Comparison of ENCODE assay signal across 28 cellular contexts in the genomic region with DNA sequence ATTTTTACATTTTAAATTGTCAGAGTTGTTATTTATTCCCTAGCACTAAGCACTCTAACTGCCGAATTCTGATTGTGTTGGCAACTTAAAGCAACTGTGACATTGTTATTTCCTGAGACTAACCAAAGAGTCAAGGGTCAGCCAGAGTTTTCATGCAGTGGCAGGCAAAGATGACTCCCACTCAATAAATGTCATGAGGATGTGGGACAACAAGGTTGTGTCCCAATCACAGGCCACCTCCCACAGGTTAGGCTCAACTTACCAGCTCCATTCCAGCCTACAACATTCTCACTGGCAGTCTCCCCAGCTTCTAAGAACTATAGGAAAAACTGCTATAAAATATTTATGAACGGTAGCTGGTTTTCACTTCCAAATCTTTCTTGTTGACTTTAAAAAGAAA.
"Had no signal": no experiment of that assay in that cellular context is flagged by ENCODE, and none has a peak within 500 bp of the region (broad histone marks: within the 10 kb centered on the region; RNA-seq: fewer than 3 reads in every experiment).

No MANE protein-coding gene starts in this region.

- H3K36me3 Mint-ChIP-seq: activated naive CD8-positive, alpha-beta T cell had no signal

- H3K27ac Mint-ChIP-seq: activated B cell treated with CpG ODN at 0.5 μM for 24 hours; activated CD8-positive, alpha-beta T cell treated with anti-CD3 and anti-CD28 coated beads for 36 hours; activated naive CD8-positive, alpha-beta T cell; activated T-helper 17 cell treated with anti-CD3 and anti-CD28 coated beads, Interleukin-2, amount 50 U/mL, for 72 hours; effector memory CD8-positive, alpha-beta T cell had no signal

- H3K27me3 Mint-ChIP-seq: activated B cell treated with CpG ODN at 0.5 μM for 24 hours; activated CD8-positive, alpha-beta T cell treated with anti-CD3 and anti-CD28 coated beads for 36 hours; activated naive CD8-positive, alpha-beta T cell had no signal

- H3K4me1 ChIP-seq: body of pancreas, esophagus muscularis mucosa, foreskin keratinocyte, gastroesophageal sphincter had no signal

- H3K9me3 Mint-ChIP-seq: activated B cell treated with CpG ODN at 0.5 μM for 24 hours; activated CD8-positive, alpha-beta T cell treated with anti-CD3 and anti-CD28 coated beads for 36 hours; activated T-cell treated with anti-CD3 and anti-CD28 coated beads, Interleukin-2, amount 50 U/mL, for 4 hours; activated T-helper 17 cell treated with anti-CD3 and anti-CD28 coated beads, Interleukin-2, amount 50 U/mL, for 72 hours; effector memory CD8-positive, alpha-beta T cell had no signal

- H3K4me3 Mint-ChIP-seq: activated B cell treated with CpG ODN at 0.5 μM for 24 hours; activated CD8-positive, alpha-beta T cell treated with anti-CD3 and anti-CD28 coated beads for 36 hours; activated naive CD8-positive, alpha-beta T cell; activated T-cell treated with anti-CD3 and anti-CD28 coated beads, Interleukin-2, amount 50 U/mL, for 4 hours; activated T-helper 17 cell treated with anti-CD3 and anti-CD28 coated beads, Interleukin-2, amount 50 U/mL, for 72 hours; effector memory CD8-positive, alpha-beta T cell had no signal

- H3K9me3 ChIP-seq: body of pancreas, esophagus muscularis mucosa, gastroesophageal sphincter had no signal

- H3K4me1 Mint-ChIP-seq: activated B cell treated with CpG ODN at 0.5 μM for 24 hours; activated T-helper 17 cell treated with anti-CD3 and anti-CD28 coated beads, Interleukin-2, amount 50 U/mL, for 72 hours had no signal

- H3K4me3 ChIP-seq: body of pancreas, esophagus muscularis mucosa, gastroesophageal sphincter had no signal

- DNase-seq: activated B cell treated with CpG ODN at 0.5 μM for 24 hours; activated CD4-positive, alpha-beta T cell treated with anti-CD3 and anti-CD28 coated beads for 48 hours; activated CD4-positive, alpha-beta T cell treated with anti-CD3 and anti-CD28 coated beads, Interleukin-2, amount 50 U/mL, for 1 hour; activated CD4-positive, alpha-beta T cell treated with anti-CD3 and anti-CD28 coated beads, Interleukin-2, amount 50 U/mL, for 48 hours; activated CD8-positive, alpha-beta memory T cell treated with anti-CD3 and anti-CD28 coated beads for 24 hours; activated CD8-positive, alpha-beta T cell treated with anti-CD3 and anti-CD28 coated beads for 36 hours; activated effector memory CD4-positive, alpha-beta T cell treated with Interleukin-2 at 50 U/mL for 16 hours; activated gamma-delta T cell treated with Interleukin-2 at 50 U/mL for 16 hours; activated naive CD4-positive, alpha-beta T cell treated with anti-CD3 and anti-CD28 coated beads, Interleukin-2, amount 50 U/mL, for 16 hours; activated naive CD4-positive, alpha-beta T cell treated with Interleukin-2 at 50 U/mL for 16 hours; activated T-cell treated with anti-CD3 and anti-CD28 coated beads, Interleukin-2, amount 50 U/mL, for 4 hours; amniotic stem cell; aorta; body of pancreas; caudate nucleus; cortex of kidney; dermis blood vessel endothelial cell; effector CD4-positive, alpha-beta T cell; effector memory CD8-positive, alpha-beta T cell; erythroblast; foreskin keratinocyte; head of caudate nucleus; T-helper 2 cell; WERI-Rb-1 had no signal

- H3K36me3 ChIP-seq: esophagus muscularis mucosa, gastroesophageal sphincter, WERI-Rb-1 had no signal

- H3K27ac ChIP-seq: body of pancreas, esophagus muscularis mucosa, foreskin keratinocyte, gastroesophageal sphincter, WERI-Rb-1 had no signal
